14 cellular contexts compared by ENCODE assay signal in the genomic region with DNA sequence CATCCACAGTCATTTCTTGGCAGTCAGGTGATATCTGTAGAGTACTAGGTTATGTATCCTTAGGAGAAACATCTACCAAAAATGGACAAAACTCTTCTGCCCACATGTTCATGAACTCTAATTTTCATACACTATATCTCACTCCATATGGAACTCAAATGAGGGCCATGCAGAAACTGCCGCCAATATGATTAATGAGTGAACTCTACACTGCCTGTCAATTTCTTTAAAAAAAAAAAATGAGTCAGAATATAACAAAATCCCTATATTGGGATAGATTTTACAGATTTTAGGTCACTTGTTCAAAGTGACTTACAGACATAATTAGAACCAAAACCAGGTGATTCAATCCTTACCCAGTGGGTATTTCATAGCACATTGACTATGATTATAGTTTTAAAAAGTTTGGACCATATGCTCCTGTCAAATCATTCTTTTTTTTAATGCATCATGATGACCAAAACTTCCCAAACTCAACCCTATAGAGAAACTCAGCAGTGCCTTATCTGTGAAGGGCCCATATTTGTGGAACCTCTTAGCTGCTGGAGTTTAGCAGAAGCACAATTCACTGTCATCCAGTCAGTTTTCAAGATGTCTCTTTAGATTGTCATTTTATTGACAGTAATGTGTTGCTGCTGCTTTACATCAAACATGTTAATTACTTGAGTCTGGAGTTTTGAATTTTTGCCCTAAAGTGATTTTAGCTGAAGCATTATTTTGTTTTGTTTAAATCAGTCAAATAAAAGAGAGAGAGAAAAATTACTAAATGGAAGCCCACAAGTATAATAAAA. TPM values are rescaled to one million over a fixed set of nuclear protein-coding genes. Genes with fewer than 3 reads are reported as not detected.
"Had no signal": no experiment of that assay in that cellular context is flagged by ENCODE, and none has a peak within 500 bp of the region (broad histone marks: within the 10 kb centered on the region; RNA-seq: fewer than 3 reads in every experiment).

No MANE protein-coding gene starts in this region.

- H3K4me3 ChIP-seq: body of pancreas, colonic mucosa, lung, ovary had no signal

- DNase-seq: activated CD4-positive, CD25-positive, alpha-beta regulatory T cell; activated CD8-positive, alpha-beta memory T cell treated with anti-CD3 and anti-CD28 coated beads, Interleukin-2, amount 50 U/mL, for 48 hours; activated effector memory CD4-positive, alpha-beta T cell treated with anti-CD3 and anti-CD28 coated beads, Interleukin-2, amount 50 U/mL, for 16 hours; amygdala; body of pancreas; central memory CD4-positive, alpha-beta T cell; colonic mucosa; left colon; ovary had no signal

- H3K27ac ChIP-seq: body of pancreas, colonic mucosa, ovary had no signal

- H3K9me3 ChIP-seq: body of pancreas, colonic mucosa, ovary had no signal

- H3K4me3 Mint-ChIP-seq: mesothelial cell of epicardium, neural crest cell had no signal

- H3K36me3 Mint-ChIP-seq: mesothelial cell of epicardium had no signal

- H3K27me3 ChIP-seq: body of pancreas, colonic mucosa, ovary had no signal

- ATAC-seq: body of pancreas, esophagus mucosa, left colon, sciatic nerve had no signal

- H3K27ac Mint-ChIP-seq: mesothelial cell of epicardium had no signal

- H3K4me1 ChIP-seq: colonic mucosa had no signal

- H3K9me3 Mint-ChIP-seq: mesothelial cell of epicardium, neural crest cell had no signal

- H3K36me3 ChIP-seq: colonic mucosa, ovary had no signal

RNA-seq across cellular contexts. Expression of a gene that starts 11.1 kb away (rescaled TPM):
- total RNA-seq: esophagus mucosa had no signal
